Comparison of ENCODE assay signal across 8 cellular contexts in the genomic region with DNA sequence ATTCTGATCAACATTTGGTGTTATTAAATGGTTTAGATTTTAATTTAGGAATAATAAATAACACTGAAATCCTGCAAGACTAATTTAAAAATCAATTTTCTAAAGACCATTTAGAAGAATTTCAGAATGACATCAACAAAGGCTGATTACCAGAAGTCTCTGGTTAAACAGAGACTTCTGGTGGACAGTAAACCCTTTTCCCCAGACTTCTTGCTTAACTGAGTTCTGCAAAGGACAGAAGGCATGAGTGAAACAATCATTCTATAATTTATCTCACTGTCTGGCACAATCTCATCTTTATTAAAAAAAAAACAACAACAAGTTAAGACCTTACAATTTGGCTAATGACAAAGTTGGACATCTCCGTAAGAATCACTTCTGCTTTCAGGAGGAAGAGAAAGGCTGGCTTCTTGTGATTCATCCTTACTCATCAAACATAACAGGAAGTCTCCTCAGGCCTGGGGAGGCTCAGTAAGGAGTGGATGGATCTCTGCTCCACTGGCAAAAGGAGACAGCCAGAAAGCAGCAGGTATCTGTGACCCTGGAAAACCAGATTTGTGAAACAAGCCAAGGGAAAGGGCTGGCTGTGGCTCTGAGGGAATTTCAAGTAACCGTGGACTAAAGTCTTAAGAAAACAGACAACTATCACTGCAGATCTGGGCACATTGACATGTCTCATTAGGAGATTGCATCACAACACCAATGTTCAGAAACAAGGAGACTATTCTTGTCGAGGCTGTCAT. TPM values are rescaled to one million over a fixed set of nuclear protein-coding genes. Genes with fewer than 3 reads are reported as not detected.
A peak's percentile ranks its signal among the peaks of the same experiment; 100 is the strongest.
DNase-seq lines count a peak whose midpoint lies in the region; ATAC-seq and TF ChIP-seq lines count a peak whose summit lies in the region.

No MANE protein-coding gene starts in this region.

- no peaks in the 10 kb centered on the region for H3K9me3 ChIP-seq in muscle layer of duodenum (ENCODE audit: control insufficient read depth in 1 of 2, low read length in 2 of 2)

- H3K36me3 ChIP-seq in muscle layer of duodenum (ENCODE audit: control insufficient read depth in 1 of 2, insufficient read depth in 2 of 2, low read length in 2 of 2) = no peaks in the 10 kb centered on the region

- no peak for TF ChIP-seq CTCF in AG10803 (conservative IDR thresholded peaks at IDR 0.05; ENCODE audit: low read length)

- no peaks in the 10 kb centered on the region for H3K27me3 ChIP-seq in muscle layer of duodenum (ENCODE audit: low read depth, low read length)

- no peaks in the 10 kb centered on the region for H3K4me1 ChIP-seq in muscle layer of duodenum (ENCODE audit: control insufficient read depth in 1 of 2, insufficient read depth in 2 of 2, low read length in 2 of 2)

- H3K4me3 ChIP-seq in AG10803 (ENCODE audit: low read length) = peak overlapping the region; percentile 20
- no peak overlapping the region for H3K4me3 ChIP-seq in muscle layer of duodenum (ENCODE audit: low read depth in 1 of 2, low read length in 2 of 2)

- DNase-seq in AG10803 (ENCODE audit: low read depth) = peak; percentile 84
- DNase-seq in SW480 (ENCODE audit: low spot score) = peak; percentile 29
- peak; percentile 81 for DNase-seq in dermis blood vessel endothelial cell
- no peak for DNase-seq in NCI-H446 (lab: John Stamatoyannopoulos, UW)
- DNase-seq in DMS 273 treated with DMSO at 0.1 percent for 48 hours (lab: John Stamatoyannopoulos, UW) = no peak

- H3K27ac ChIP-seq in muscle layer of duodenum (ENCODE audit: low read length) = peak overlapping the region; percentile 78

- ATAC-seq in GM19324 (IDR thresholded peaks at IDR 0.05; ENCODE audit: low FRiP score, unreplicated experiment) = peak; percentile 44
- ATAC-seq in HG03442 (IDR thresholded peaks at IDR 0.05; ENCODE audit: unreplicated experiment) = peak; percentile 57

RNA-seq across cellular contexts. Expression of gene TLR6, which starts 0.9 kb away (rescaled TPM):
- 0.17 and 1.4 TPM in 2 replicates for total RNA-seq in dermis blood vessel endothelial cell

RNA-seq across cellular contexts. Expression of gene FAM114A1, which starts 10.1 kb away (rescaled TPM):
- 141 and 167 TPM in 2 replicates for total RNA-seq in dermis blood vessel endothelial cell

RNA-seq across cellular contexts. Expression of gene TLR1, which starts 52.9 kb away (rescaled TPM):
- total RNA-seq in dermis blood vessel endothelial cell = 3.1 and 6.9 TPM in 2 replicates

Comparison
In these comparisons a context has a peak if more than half of its experiments do, and no peak if none do; other contexts are left out.
1. DNase-seq: peak in AG10803 (single experiment), SW480 (single experiment) and dermis blood vessel endothelial cell (single experiment); none in NCI-H446 (0 of 2) and DMS 273 treated with DMSO at 0.1 percent for 48 hours (single experiment).